8 cellular contexts compared by ENCODE assay signal in genomic region chr11:47552581-47553416, GRCh38. TPM values are rescaled to one million over a fixed set of nuclear protein-coding genes. Genes with fewer than 3 reads are reported as not detected.
DNase-seq lines count a peak whose midpoint lies in the region; ATAC-seq and TF ChIP-seq lines count a peak whose summit lies in the region.

TSS of gene CELF1 (minus strand) at chr11:47553132. CDS start at chr11:47499523, 53,609 bp downstream.

- WGBS in suprapubic skin, result 0% methylated on average over 25 of the region's 88 CpGs

- H3K4me3 ChIP-seq in NB4 (ENCODE audit: low read depth, low read length), result peak within 1 kb of the TSS; percentile 77
- H3K4me3 ChIP-seq in SK-N-MC, result peak within 1 kb of the TSS; percentile 100
- H3K4me3 ChIP-seq in suprapubic skin, result peak within 1 kb of the TSS; percentile 93

- H3K36me3 ChIP-seq in SK-N-MC (ENCODE audit: insufficient read depth, low read length) (peaks cover 33% of the 10 kb centered on the region), suprapubic skin (no peaks in the 10 kb centered on the region)

- peak within 1 kb of the TSS; percentile 99 for H3K9ac ChIP-seq in SK-N-MC (ENCODE audit: insufficient read length)

- H3K27ac ChIP-seq in SK-N-MC, result peak within 1 kb of the TSS; percentile 85
- H3K27ac ChIP-seq in suprapubic skin, result peak within 1 kb of the TSS; percentile 94

- peak; percentile 93 for DNase-seq in NB4 (ENCODE audit: low read depth)
- no peak for DNase-seq in SK-N-MC (ENCODE audit: low read depth, low spot score)
- peak; percentile 95 for DNase-seq in activated naive CD4-positive, alpha-beta T cell treated with anti-CD3 and anti-CD28 coated beads, Interleukin-2, amount 10 ng/mL, durations not matched to agents 7 days and 5 days
- DNase-seq in germinal center (ENCODE audit: low spot score), result peak; percentile 91
- peak; percentile 80 for DNase-seq in occipital lobe (lab: John Stamatoyannopoulos, UW)
- peak; percentile 93 to 95 for DNase-seq in suprapubic skin (ENCODE audit: low spot score in 2 of 2)

- ATAC-seq in HG02571 (IDR thresholded peaks at IDR 0.05; ENCODE audit: unreplicated experiment), result peak; percentile 88

- peaks cover 48% of the 10 kb centered on the region for H3K4me1 Mint-ChIP-seq in activated naive CD4-positive, alpha-beta T cell treated with anti-CD3 and anti-CD28 coated beads, Interleukin-2, amount 10 ng/mL, durations not matched to agents 7 days and 5 days

- H3K4me1 ChIP-seq in suprapubic skin, result peaks cover 43% of the 10 kb centered on the region

- no peaks in the 10 kb centered on the region for H3K9me3 Mint-ChIP-seq in activated naive CD4-positive, alpha-beta T cell treated with anti-CD3 and anti-CD28 coated beads, Interleukin-2, amount 10 ng/mL, durations not matched to agents 7 days and 5 days

- H3K36me3 Mint-ChIP-seq in activated naive CD4-positive, alpha-beta T cell treated with anti-CD3 and anti-CD28 coated beads, Interleukin-2, amount 10 ng/mL, durations not matched to agents 7 days and 5 days, result peaks cover 28% of the 10 kb centered on the region

- H3K4me3 Mint-ChIP-seq in activated naive CD4-positive, alpha-beta T cell treated with anti-CD3 and anti-CD28 coated beads, Interleukin-2, amount 10 ng/mL, durations not matched to agents 7 days and 5 days, result peak within 1 kb of the TSS; percentile 99

- TF ChIP-seq CTCF in NB4 (IDR thresholded peaks at IDR 0.05; ENCODE audit: low read depth, low read length) (peak; percentile 63), suprapubic skin (IDR thresholded peaks at IDR 0.05) (peak; percentile 84 to 99)

- no peaks in the 10 kb centered on the region for H3K27me3 ChIP-seq in suprapubic skin

- TF ChIP-seq EP300 in suprapubic skin (IDR thresholded peaks at IDR 0.05), result no peak

- H3K9me3 ChIP-seq in SK-N-MC (ENCODE audit: low read depth, low read length) (no peaks in the 10 kb centered on the region), suprapubic skin (no peaks in the 10 kb centered on the region)

- CTCF ChIA-PET in activated naive CD4-positive, alpha-beta T cell treated with anti-CD3 and anti-CD28 coated beads, Interleukin-2, amount 10 ng/mL, durations not matched to agents 7 days and 5 days (lab: Charles Lee), result interaction anchor here (0.6 to 3.2 kb wide), 13 partner anchors 9 to 163 kb away, joined by 3 to 13 read pairs (median 5); partner anchors contain the start of genes AGBL2, KBTBD4, NDUFS3 and PTPMT1

- H3K27me3 Mint-ChIP-seq in activated naive CD4-positive, alpha-beta T cell treated with anti-CD3 and anti-CD28 coated beads, Interleukin-2, amount 10 ng/mL, durations not matched to agents 7 days and 5 days, result peaks cover 4% of the 10 kb centered on the region

- TF ChIP-seq POLR2A in GM10847 (IDR thresholded peaks at IDR 0.05; ENCODE audit: extremely low read depth, insufficient read length) (peak; percentile 75), NB4 (IDR thresholded peaks at IDR 0.05; ENCODE audit: extremely low read depth, insufficient read length) (peak; percentile 77), suprapubic skin (IDR thresholded peaks at IDR 0.05) (peak in 1 of 2 donors; percentile 59)

- H3K27ac Mint-ChIP-seq in activated naive CD4-positive, alpha-beta T cell treated with anti-CD3 and anti-CD28 coated beads, Interleukin-2, amount 10 ng/mL, durations not matched to agents 7 days and 5 days, result peak within 1 kb of the TSS; percentile 95

RNA-seq across cellular contexts. Expression of gene CELF1, which starts in this region (rescaled TPM):
- total RNA-seq in occipital lobe, result 246 TPM
- total RNA-seq in suprapubic skin, result 100 to 1,000 TPM in 2 of 4 donors, 10 to 100 TPM in 2; 90.3 to 210 (median 101) TPM
